Comparison of ENCODE assay signal across 14 cellular contexts in the genomic region with DNA sequence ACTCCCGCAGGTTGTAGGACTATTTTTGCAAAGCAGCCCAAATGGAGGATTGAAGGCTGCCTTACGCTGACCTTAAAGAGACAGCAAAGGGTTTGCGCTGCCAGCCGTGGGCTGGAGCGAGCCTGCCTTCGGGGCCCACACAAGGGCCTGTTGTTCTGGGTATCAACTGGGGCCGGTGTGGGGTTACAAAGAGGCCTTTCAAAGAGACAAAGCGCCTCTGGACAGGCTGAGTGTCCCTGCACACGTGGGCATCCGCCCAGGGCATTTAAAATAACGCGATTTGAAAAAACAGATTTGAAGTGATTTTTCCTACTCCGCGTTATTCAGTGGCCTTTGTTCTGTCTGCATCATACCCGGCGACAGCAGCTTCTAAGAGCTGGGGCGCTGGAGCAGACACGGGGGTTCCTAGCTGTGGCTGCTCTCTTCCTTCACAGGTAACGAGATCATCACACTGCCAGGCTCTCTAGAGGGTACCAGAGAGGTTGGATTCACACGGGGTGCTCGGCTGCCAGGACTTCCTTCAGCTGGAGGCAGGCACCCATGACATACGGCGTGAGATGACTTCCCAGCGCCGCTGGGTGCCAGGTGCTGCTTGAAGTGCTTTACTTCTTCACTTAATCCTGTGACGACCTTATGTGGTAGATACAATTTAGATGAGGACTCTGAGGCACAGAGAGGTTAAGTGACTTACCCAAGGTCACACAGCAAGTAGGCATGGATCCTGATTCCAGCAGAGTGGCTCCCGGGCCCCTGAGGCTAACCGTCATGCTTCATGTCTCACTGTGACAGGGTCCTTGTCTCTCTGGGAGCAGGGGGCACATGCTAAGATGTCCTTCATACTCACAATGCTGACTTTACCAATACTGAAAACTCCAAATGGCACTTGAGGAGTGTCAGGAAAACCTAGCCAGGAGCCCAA. TPM values are rescaled to one million over a fixed set of nuclear protein-coding genes. Genes with fewer than 3 reads are reported as not detected.
DNase-seq lines count a peak whose midpoint lies in the region; ATAC-seq, FAIRE-seq and TF ChIP-seq lines count a peak whose summit lies in the region.
"Had no signal": no experiment of that assay in that cellular context is flagged by ENCODE, and none has a peak within 500 bp of the region (broad histone marks: within the 10 kb centered on the region; RNA-seq: fewer than 3 reads in every experiment).

No MANE protein-coding gene starts in this region.

- H3K4me3 Mint-ChIP-seq in activated CD4-positive, alpha-beta T cell treated with anti-CD3 and anti-CD28 coated beads, Interleukin-2, amount 10 ng/mL, durations not matched to agents 24 days and 14 days: no peak overlapping the region
- H3K4me3 Mint-ChIP-seq in Calu3 (ENCODE audit: low read depth, unreplicated experiment): no peak overlapping the region
- H3K4me3 Mint-ChIP-seq: activated B cell treated with CpG ODN at 0.5 μM for 24 hours had no signal

- H3K27ac Mint-ChIP-seq in activated CD4-positive, alpha-beta T cell treated with anti-CD3 and anti-CD28 coated beads, Interleukin-2, amount 10 ng/mL, durations not matched to agents 24 days and 14 days: peak overlapping the region; percentile 62
- no peak overlapping the region for H3K27ac Mint-ChIP-seq in Calu3 (ENCODE audit: unreplicated experiment)
- H3K27ac Mint-ChIP-seq: activated B cell treated with CpG ODN at 0.5 μM for 24 hours had no signal

- peak overlapping the region; percentile 30; the same call in 1 of the 2 replicates for H3K9ac ChIP-seq in HepG2 (ENCODE audit: insufficient read depth, low read depth, low read length)

- TF ChIP-seq RAD21 in HepG2 (CRISPR knock-in tag; IDR thresholded peaks at IDR 0.05): no peak

- no peak for TF ChIP-seq POLR2A in body of pancreas (IDR thresholded peaks at IDR 0.05)
- no peak for TF ChIP-seq POLR2A in HepG2 (IDR thresholded peaks at IDR 0.05; ENCODE audit: insufficient read depth in 1 of 2, low read depth in 2 of 2, low read length in 2 of 2)
- no peak for TF ChIP-seq POLR2A in ovary (IDR thresholded peaks at IDR 0.05)

- H3K36me3 ChIP-seq in body of pancreas (replicated peaks in 1 of 2; ENCODE audit: insufficient read depth in 1 of 2, low read depth in 2 of 2) (no peaks in the 10 kb centered on the region), HepG2 (replicated peaks in 1 of 2; ENCODE audit: control insufficient read depth in 1 of 2, insufficient read depth in 2 of 2, low read length in 2 of 2) (no peaks in the 10 kb centered on the region), ovary (no peaks in the 10 kb centered on the region)
- H3K36me3 ChIP-seq: cardiac muscle cell, transverse colon had no signal

- CTCF ChIA-PET in HepG2 (lab: Yijun Ruan, JAX; ENCODE audit: low intra/inter-chr PET ratio, low total read pairs): no interaction called here
- CTCF ChIA-PET in Calu3 (lab: Charles Lee): interaction anchor here (1.7 kb wide), 1 partner anchor 35 kb away, joined by 5 read pairs; no protein-coding TSS in a partner anchor

- H3K4me1 Mint-ChIP-seq in activated CD4-positive, alpha-beta T cell treated with anti-CD3 and anti-CD28 coated beads, Interleukin-2, amount 10 ng/mL, durations not matched to agents 24 days and 14 days: peaks cover 65% of the 10 kb centered on the region
- H3K4me1 Mint-ChIP-seq in Calu3 (ENCODE audit: low read depth, unreplicated experiment): peaks cover 15% of the 10 kb centered on the region

- TF ChIP-seq EP300 in HepG2 (IDR thresholded peaks at IDR 0.05; ENCODE audit: low read depth in 2 of 2, low read length in 2 of 2) (no peak), HepG2 (CRISPR knock-in tag; IDR thresholded peaks at IDR 0.05; ENCODE audit: borderline replicate concordance) (no peak), ovary (IDR thresholded peaks at IDR 0.05) (no peak)

- H3K4me1 ChIP-seq in body of pancreas (peaks cover 21% of the 10 kb centered on the region), HepG2 (ENCODE audit: insufficient read depth, low read length) (peaks cover 79% of the 10 kb centered on the region), ovary (ENCODE audit: insufficient read depth) (no peaks in the 10 kb centered on the region)
- H3K4me1 ChIP-seq: transverse colon had no signal

- H3K36me3 Mint-ChIP-seq in activated CD4-positive, alpha-beta T cell treated with anti-CD3 and anti-CD28 coated beads, Interleukin-2, amount 10 ng/mL, durations not matched to agents 24 days and 14 days (ENCODE audit: low read depth): peaks cover 19% of the 10 kb centered on the region
- H3K36me3 Mint-ChIP-seq in Calu3 (ENCODE audit: insufficient read depth, unreplicated experiment): no peaks in the 10 kb centered on the region

- H3K9me3 ChIP-seq in body of pancreas (no peaks in the 10 kb centered on the region), HepG2 (ENCODE audit: low read length) (no peaks in the 10 kb centered on the region), ovary (no peaks in the 10 kb centered on the region)
- H3K9me3 ChIP-seq: transverse colon had no signal

- H3K4me3 ChIP-seq in body of pancreas (no peak overlapping the region), HepG2 (replicated peaks in 1 of 3; ENCODE audit: insufficient read depth in 1 of 3, low read depth in 2 of 3, low read length in 3 of 3) (peak overlapping the region; percentile 18 to 61 (median 42)), ovary (no peak overlapping the region)
- H3K4me3 ChIP-seq: cardiac muscle cell, transverse colon had no signal

- intact Hi-C loops in activated CD4-positive, alpha-beta T cell treated with anti-CD3 and anti-CD28 coated beads, Interleukin-2, amount 10 ng/mL, durations not matched to agents 24 days and 14 days (cut with micrococcal nuclease): no loop called here
- intact Hi-C loops in body of pancreas (cut with DNase I): no loop called here
- intact Hi-C loops in HepG2 (cut with micrococcal nuclease; ENCODE audit: unreplicated experiment): no loop called here
- intact Hi-C loops in ovary (cut with DNase I): no loop called here
- intact Hi-C loops in Calu3 (cut with micrococcal nuclease; ENCODE audit: unreplicated experiment): loop anchor here (5.0 kb wide), 1 partner anchor 35 kb away; no protein-coding TSS in a partner anchor

- H3K9me3 Mint-ChIP-seq in activated CD4-positive, alpha-beta T cell treated with anti-CD3 and anti-CD28 coated beads, Interleukin-2, amount 10 ng/mL, durations not matched to agents 24 days and 14 days: no peaks in the 10 kb centered on the region
- H3K9me3 Mint-ChIP-seq in Calu3 (ENCODE audit: low read depth, unreplicated experiment): no peaks in the 10 kb centered on the region
- H3K9me3 Mint-ChIP-seq: activated B cell treated with CpG ODN at 0.5 μM for 24 hours had no signal

- POLR2A ChIA-PET in HepG2 (lab: Yijun Ruan, JAX): no interaction called here

- H3K27ac ChIP-seq in body of pancreas: peak overlapping the region in 3 of 4 donors; percentile 56 to 78 (median 65)
- H3K27ac ChIP-seq in HepG2 (ENCODE audit: extremely low read length, insufficient read depth, low read length): no peak overlapping the region
- no peak overlapping the region for H3K27ac ChIP-seq in ovary
- H3K27ac ChIP-seq: cardiac muscle cell, transverse colon had no signal

- no peaks in the 10 kb centered on the region for H3K79me2 ChIP-seq in HepG2 (ENCODE audit: insufficient read depth, low read length)

- BruUV-seq in HepG2 (replicated peaks; lab: Mats Ljungman, UMichigan) (TSS peak; percentile 60), Calu3 (replicated peaks; lab: Mats Ljungman, UMichigan) (no TSS peak)

- ATAC-seq in body of pancreas (peak; percentile 34), HepG2 (peak; percentile 63), HG03196 (IDR thresholded peaks at IDR 0.05; ENCODE audit: unreplicated experiment) (no peak)

- in situ Hi-C loops in HepG2 (cut with HindIII; ENCODE audit: extremely low pct_ligation_motif_present, low pct_unique_long_range_greater_than_20kb): no loop called here

- WGBS in body of pancreas, 2 donors: 49 to 51% methylated on average over 18 to 28 of the region's 28 CpGs
- WGBS in HepG2 (ENCODE audit: low lambda C conversion rate): 17% methylated on average over 27 of the region's 28 CpGs
- WGBS in ovary, 3 donors: 72 to 79% (median 76%) methylated on average over 28 of the region's 28 CpGs

- peak overlapping the region; percentile 85 for H3K4me2 ChIP-seq in HepG2 (ENCODE audit: low read depth, low read length)

- TF ChIP-seq CTCF in body of pancreas (IDR thresholded peaks at IDR 0.05) (no peak), HepG2 (CRISPR knock-in tag; IDR thresholded peaks at IDR 0.05) (no peak), ovary (IDR thresholded peaks at IDR 0.05) (no peak), Calu3 (IDR thresholded peaks at IDR 0.05; ENCODE audit: unreplicated experiment) (no peak)

- H2AFZ ChIP-seq in HepG2 (ENCODE audit: low read length): no peak overlapping the region

- H3K27me3 Mint-ChIP-seq in activated CD4-positive, alpha-beta T cell treated with anti-CD3 and anti-CD28 coated beads, Interleukin-2, amount 10 ng/mL, durations not matched to agents 24 days and 14 days: no peaks in the 10 kb centered on the region
- peaks cover 47% of the 10 kb centered on the region for H3K27me3 Mint-ChIP-seq in Calu3 (ENCODE audit: unreplicated experiment)

- no peak for DNase-seq in activated CD4-positive, alpha-beta T cell treated with anti-CD3 and anti-CD28 coated beads, Interleukin-2, amount 10 ng/mL, durations not matched to agents 24 days and 14 days
- DNase-seq in activated CD4-positive, alpha-beta T cell treated with anti-CD3 and anti-CD28 coated beads for 1 hour: no peak
- peak in 1 of 4 donors; percentile 26 for DNase-seq in body of pancreas
- peak; percentile 80 for DNase-seq in HepG2 (ENCODE audit: low spot score)
- DNase-seq in superior temporal gyrus (ENCODE audit: extremely low spot score): peak; percentile 98
- DNase-seq in ovary: no peak
- no peak for DNase-seq in Calu3
- DNase-seq: activated B cell treated with CpG ODN at 0.5 μM for 24 hours, NCI-H2107, transverse colon had no signal

- FAIRE-seq in HepG2 (lab: Jason Lieb, UNC): peak; percentile 26

- no peaks in the 10 kb centered on the region for H4K20me1 ChIP-seq in HepG2 (ENCODE audit: insufficient read depth, low read length)

- no peaks in the 10 kb centered on the region for H3K27me3 ChIP-seq in body of pancreas
- peaks cover 5 to 41% of the 10 kb centered on the region in 2 experiments for H3K27me3 ChIP-seq in HepG2 (ENCODE audit: control insufficient read depth in 1 of 2, insufficient read depth in 2 of 2, low read length in 2 of 2)
- H3K27me3 ChIP-seq in ovary: no peaks in the 10 kb centered on the region
- H3K27me3 ChIP-seq: transverse colon had no signal

RNA-seq across cellular contexts. Expression of a gene that starts 32.3 kb away (rescaled TPM):
- total RNA-seq in activated CD4-positive, alpha-beta T cell treated with anti-CD3 and anti-CD28 coated beads, Interleukin-2, amount 10 ng/mL, durations not matched to agents 24 days and 14 days: 166 and 167 TPM in 2 replicates
- not detected for total RNA-seq in body of pancreas
- total RNA-seq in HepG2 (2016; rRNA removed; fragmentation: Illumina TruSeq; extraction: Trizol): not detected in 2 replicates
- total RNA-seq in HepG2 (2016; cell fraction: cytosol; rRNA removed; fragmentation: Illumina TruSeq; extraction: Trizol; ENCODE audit: low read depth): not detected in 2 replicates
- not detected in 2 replicates for total RNA-seq in HepG2 (2016; cell fraction: insoluble cytoplasmic fraction; rRNA removed; fragmentation: Illumina TruSeq; extraction: Trizol)
- total RNA-seq in HepG2 (2016; cell fraction: membrane; rRNA removed; fragmentation: Illumina TruSeq; extraction: Trizol): not detected in 2 replicates
- total RNA-seq in HepG2 (2016; cell fraction: nucleus; rRNA removed; fragmentation: Illumina TruSeq; extraction: Trizol): not detected in 2 replicates
- not detected in 2 replicates for polyA plus RNA-seq in HepG2 (2011; rRNA removed)
- not detected in 2 replicates for polyA plus RNA-seq in HepG2 (2011; cell fraction: cytosol; rRNA removed)
- not detected in 2 replicates for polyA plus RNA-seq in HepG2 (2011; cell fraction: nucleus; rRNA removed)
- not detected in 2 replicates for polyA plus RNA-seq in HepG2 (2012)
- not detected in 2 replicates for polyA plus RNA-seq in HepG2 (2016; cell fraction: cytosol; fragmentation: Illumina TruSeq; extraction: Trizol; ENCODE audit: low read depth)
- polyA plus RNA-seq in HepG2 (2016; cell fraction: insoluble cytoplasmic fraction; fragmentation: Illumina TruSeq; extraction: Trizol; ENCODE audit: low read depth): not detected in 2 replicates
- polyA plus RNA-seq in HepG2 (2016; cell fraction: membrane; fragmentation: Illumina TruSeq; extraction: Trizol; ENCODE audit: low read depth): not detected in 2 replicates
- polyA plus RNA-seq in HepG2 (2016; cell fraction: nucleus; fragmentation: Illumina TruSeq; extraction: Trizol; ENCODE audit: insufficient read depth, low read depth): not detected in 2 replicates
- not detected in 2 replicates for polyA minus RNA-seq in HepG2 (2011; rRNA and poly(A)+ RNA removed; ENCODE audit: low replicate concordance)
- polyA minus RNA-seq in HepG2 (2011; cell fraction: cytosol; rRNA and poly(A)+ RNA removed): not detected in 2 replicates
- not detected in 2 replicates for polyA minus RNA-seq in HepG2 (2011; cell fraction: nucleus; rRNA and poly(A)+ RNA removed)
- total RNA-seq in ovary: 1 to 10 TPM in 4 of 7 donors, under 1 TPM in 1, not detected in 2; 0.45 to 2.2 (median 1.6) TPM
- polyA plus RNA-seq in ovary: 1 to 10 TPM in 1 of 2 donors, under 1 TPM in 1; 0.90 to 4.7 TPM
- total RNA-seq in Calu3 (2022): not detected in 2 replicates
- total RNA-seq: A673, activated B cell treated with CpG ODN at 0.5 μM for 24 hours, cardiac muscle cell, LHCN-M2 had no signal
- polyA plus RNA-seq: cardiac muscle cell had no signal

Comparison
In these comparisons a context has a peak if more than half of its experiments do, and no peak if none do; other contexts are left out.
1. DNase-seq: peak in HepG2 (single experiment) and superior temporal gyrus (single experiment); none in activated CD4-positive, alpha-beta T cell treated with anti-CD3 and anti-CD28 coated beads, Interleukin-2, amount 10 ng/mL, durations not matched to agents 24 days and 14 days (single experiment), activated CD4-positive, alpha-beta T cell treated with anti-CD3 and anti-CD28 coated beads for 1 hour (single experiment), ovary (0 of 5) and Calu3 (single experiment).
2. H3K27ac ChIP-seq: peak in body of pancreas (3 of 4); none in HepG2 (single experiment) and ovary (0 of 2).
3. H3K4me3 ChIP-seq: peak in HepG2 (3 of 3); none in body of pancreas (0 of 2) and ovary (single experiment).
4. RNA of a gene that starts 32.3 kb away (total RNA-seq): 166 to 167 TPM in activated CD4-positive, alpha-beta T cell treated with anti-CD3 and anti-CD28 coated beads, Interleukin-2, amount 10 ng/mL, durations not matched to agents 24 days and 14 days; 0.45 to 2.2 TPM in ovary, not detected in body of pancreas, not detected in Calu3 and not detected in HepG2; every median in the first group is over 10 times any median in the second.